In the genomic region with DNA sequence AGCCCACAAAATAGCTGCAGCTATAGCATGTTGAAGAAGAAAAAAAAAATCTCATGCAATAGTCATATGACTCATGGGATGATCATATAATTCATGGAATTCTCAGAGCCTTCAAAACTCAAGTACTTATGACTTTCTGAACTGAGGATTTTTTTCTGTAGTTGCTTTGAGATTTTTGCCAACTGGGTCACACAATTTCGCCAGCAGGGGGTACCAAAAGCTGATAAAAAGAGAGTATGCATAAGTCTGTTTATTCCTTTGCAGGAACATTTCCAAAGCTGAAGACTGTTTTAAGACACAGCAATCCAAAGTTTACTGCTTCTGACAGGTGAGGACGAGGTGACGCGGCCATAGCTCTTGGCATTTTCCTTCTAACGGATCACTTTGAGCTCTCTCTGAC, we compare ENCODE assay signal across 10 cellular contexts.
DNase-seq lines count a peak whose midpoint lies in the region; ATAC-seq, FAIRE-seq and TF ChIP-seq lines count a peak whose summit lies in the region.
"Had no signal": no experiment of that assay in that cellular context is flagged by ENCODE, and none has a peak within 500 bp of the region (broad histone marks: within the 10 kb centered on the region; RNA-seq: fewer than 3 reads in every experiment).

No MANE protein-coding gene starts in this region.

- no peaks in the 10 kb centered on the region for H3K9me3 ChIP-seq in SK-N-SH
- H3K9me3 ChIP-seq in smooth muscle cell (replicated peaks; ENCODE audit: low read depth): no peaks in the 10 kb centered on the region

- H3F3A ChIP-seq in SK-N-SH (replicated peaks; ENCODE audit: insufficient read depth) (no peaks in the 10 kb centered on the region), smooth muscle cell (ENCODE audit: low read depth) (no peaks in the 10 kb centered on the region)

- no peak overlapping the region for H3K4me3 ChIP-seq in SK-N-SH (ENCODE audit: low read depth in 2 of 2, low read length in 1 of 2)
- no peak overlapping the region for H3K4me3 ChIP-seq in smooth muscle cell
- H3K4me3 ChIP-seq in coronary artery: no peak overlapping the region
- H3K4me3 ChIP-seq: SK-N-MC had no signal

- H3K9ac ChIP-seq in SK-N-SH: no peak overlapping the region
- H3K9ac ChIP-seq in smooth muscle cell (ENCODE audit: low read depth): no peak overlapping the region

- DNase-seq in SK-N-SH: peak; percentile 21
- peak; percentile 57 to 74 for DNase-seq in NCI-H526 (lab: John Stamatoyannopoulos, UW)
- DNase-seq in globus pallidus (ENCODE audit: low spot score): peak; percentile 37
- no peak for DNase-seq in smooth muscle cell (lab: John Stamatoyannopoulos, UW; ENCODE audit: unreplicated experiment)
- DNase-seq in RCC 7860 (ENCODE audit: low spot score): no peak
- no peak for DNase-seq in coronary artery (ENCODE audit: low spot score)
- no peak for DNase-seq in SKM-1 treated with dmso at 0.1 percent for 144 hours (lab: John Stamatoyannopoulos, UW; ENCODE audit: unreplicated experiment)
- DNase-seq: activated CD4-positive, alpha-beta T cell treated with anti-CD3 and anti-CD28 coated beads, Interleukin-2, amount 10 ng/mL, durations not matched to agents 24 days and 14 days had no signal

- H3K27me3 ChIP-seq in SK-N-SH (ENCODE audit: insufficient read depth) (no peaks in the 10 kb centered on the region), smooth muscle cell (ENCODE audit: low read depth) (peaks cover 6% of the 10 kb centered on the region)

- no peaks in the 10 kb centered on the region for H3K36me3 ChIP-seq in SK-N-SH (replicated peaks in 1 of 2; ENCODE audit: control insufficient read depth in 1 of 2, insufficient read depth in 2 of 2, low read length in 1 of 2)
- no peaks in the 10 kb centered on the region for H3K36me3 ChIP-seq in smooth muscle cell (ENCODE audit: low read depth)

- TF ChIP-seq RAD21 in SK-N-SH (IDR thresholded peaks at IDR 0.05; ENCODE audit: low read length): peak; percentile 70

- no peaks in the 10 kb centered on the region for H3K9me2 ChIP-seq in SK-N-SH

- no peaks in the 10 kb centered on the region for H3K79me2 ChIP-seq in SK-N-SH (ENCODE audit: insufficient read depth)
- H3K79me2 ChIP-seq in smooth muscle cell (ENCODE audit: low read depth): no peaks in the 10 kb centered on the region

- no peak overlapping the region for H3K27ac ChIP-seq in SK-N-SH (ENCODE audit: low read depth in 2 of 2, low read length in 1 of 2)
- no peak overlapping the region for H3K27ac ChIP-seq in smooth muscle cell (ENCODE audit: low read depth)
- H3K27ac ChIP-seq in coronary artery: no peak overlapping the region
- H3K27ac ChIP-seq: SK-N-MC had no signal

- POLR2A ChIA-PET in SK-N-SH (lab: Yijun Ruan, JAX): no interaction called here

- no peaks in the 10 kb centered on the region for H3K4me1 ChIP-seq in SK-N-SH (ENCODE audit: control insufficient read depth in 1 of 2, insufficient read depth in 2 of 2, low read depth in 1 of 2, low read length in 1 of 2)
- no peaks in the 10 kb centered on the region for H3K4me1 ChIP-seq in smooth muscle cell (ENCODE audit: low read depth)

- no peak for FAIRE-seq in RCC 7860 (lab: Jason Lieb, UNC)

- WGBS in SK-N-SH (ENCODE audit: low lambda C conversion rate): 48% methylated on average over 5 of the region's 5 CpGs
- 74% methylated on average over 5 of the region's 5 CpGs for WGBS in smooth muscle cell (ENCODE audit: low lambda C conversion rate)

- no peak overlapping the region for H2AFZ ChIP-seq in SK-N-SH (ENCODE audit: low read depth)
- H2AFZ ChIP-seq in smooth muscle cell (ENCODE audit: low read depth): no peak overlapping the region

- ATAC-seq in SK-N-SH treated with all-trans-retinoic acid at 6 μM for 48 hours: no peak

- H4K20me1 ChIP-seq in SK-N-SH (ENCODE audit: insufficient read depth) (no peaks in the 10 kb centered on the region), smooth muscle cell (ENCODE audit: low read depth) (no peaks in the 10 kb centered on the region)

- CTCF ChIA-PET in SK-N-SH (lab: Yijun Ruan, JAX): interaction anchor here (0.6 to 2.3 kb wide), 13 partner anchors 10 to 1381 kb away, joined by 3 to 12 read pairs (median 4); no protein-coding TSS in a partner anchor

- no peak for TF ChIP-seq EP300 in SK-N-SH (IDR thresholded peaks at IDR 0.05; ENCODE audit: borderline replicate concordance in 1 of 2, low read depth in 1 of 2, low read length in 1 of 2)

- H3K4me2 ChIP-seq in SK-N-SH: no peak overlapping the region
- H3K4me2 ChIP-seq in smooth muscle cell: no peak overlapping the region

- TF ChIP-seq CTCF in SK-N-SH (IDR thresholded peaks at IDR 0.05): no peak
- TF ChIP-seq CTCF in smooth muscle cell (IDR thresholded peaks at IDR 0.05; ENCODE audit: borderline replicate concordance, insufficient read depth, poor library complexity, severe bottlenecking): peak; percentile 65
- no peak for TF ChIP-seq CTCF in coronary artery (IDR thresholded peaks at IDR 0.05)

TF ChIP-seq in SK-N-SH, 30 proteins besides CTCF, POLR2A, EP300 and RAD21 (continues in another document):
- TF ChIP-seq REST (IDR thresholded peaks at IDR 0.05; ENCODE audit: low read depth, low read length) (no peak), FOXJ3 (CRISPR knock-in tag; IDR thresholded peaks at IDR 0.05) (no peak), SMC3 (IDR thresholded peaks at IDR 0.05; ENCODE audit: low read depth, low read length) (peak; percentile 18; the same call in 1 of the 2 replicates), SIN3A (IDR thresholded peaks at IDR 0.05; ENCODE audit: borderline replicate concordance, low read depth, low read length) (no peak), MEF2A (IDR thresholded peaks at IDR 0.05; ENCODE audit: borderline replicate concordance, low read depth) (no peak), FOXM1 (IDR thresholded peaks at IDR 0.05; ENCODE audit: low read depth) (no peak)

TF ChIP-seq in SK-N-SH treated with all-trans-retinoic acid at 6 μM for 48 hours, 23 proteins besides CTCF, POLR2A, EP300 and RAD21:
- TF ChIP-seq BACH2 (CRISPR knock-in tag; IDR thresholded peaks at IDR 0.05; ENCODE audit: borderline replicate concordance) (no peak), ARNTL (CRISPR knock-in tag; IDR thresholded peaks at IDR 0.05; ENCODE audit: borderline replicate concordance, low read depth) (no peak), PATZ1 (CRISPR knock-in tag; IDR thresholded peaks at IDR 0.05; ENCODE audit: borderline replicate concordance) (no peak), ZFP30 (CRISPR knock-in tag; IDR thresholded peaks at IDR 0.05) (no peak), SNAI2 (CRISPR knock-in tag; IDR thresholded peaks at IDR 0.05) (no peak)
- TF ChIP-seq, protein P1, sequence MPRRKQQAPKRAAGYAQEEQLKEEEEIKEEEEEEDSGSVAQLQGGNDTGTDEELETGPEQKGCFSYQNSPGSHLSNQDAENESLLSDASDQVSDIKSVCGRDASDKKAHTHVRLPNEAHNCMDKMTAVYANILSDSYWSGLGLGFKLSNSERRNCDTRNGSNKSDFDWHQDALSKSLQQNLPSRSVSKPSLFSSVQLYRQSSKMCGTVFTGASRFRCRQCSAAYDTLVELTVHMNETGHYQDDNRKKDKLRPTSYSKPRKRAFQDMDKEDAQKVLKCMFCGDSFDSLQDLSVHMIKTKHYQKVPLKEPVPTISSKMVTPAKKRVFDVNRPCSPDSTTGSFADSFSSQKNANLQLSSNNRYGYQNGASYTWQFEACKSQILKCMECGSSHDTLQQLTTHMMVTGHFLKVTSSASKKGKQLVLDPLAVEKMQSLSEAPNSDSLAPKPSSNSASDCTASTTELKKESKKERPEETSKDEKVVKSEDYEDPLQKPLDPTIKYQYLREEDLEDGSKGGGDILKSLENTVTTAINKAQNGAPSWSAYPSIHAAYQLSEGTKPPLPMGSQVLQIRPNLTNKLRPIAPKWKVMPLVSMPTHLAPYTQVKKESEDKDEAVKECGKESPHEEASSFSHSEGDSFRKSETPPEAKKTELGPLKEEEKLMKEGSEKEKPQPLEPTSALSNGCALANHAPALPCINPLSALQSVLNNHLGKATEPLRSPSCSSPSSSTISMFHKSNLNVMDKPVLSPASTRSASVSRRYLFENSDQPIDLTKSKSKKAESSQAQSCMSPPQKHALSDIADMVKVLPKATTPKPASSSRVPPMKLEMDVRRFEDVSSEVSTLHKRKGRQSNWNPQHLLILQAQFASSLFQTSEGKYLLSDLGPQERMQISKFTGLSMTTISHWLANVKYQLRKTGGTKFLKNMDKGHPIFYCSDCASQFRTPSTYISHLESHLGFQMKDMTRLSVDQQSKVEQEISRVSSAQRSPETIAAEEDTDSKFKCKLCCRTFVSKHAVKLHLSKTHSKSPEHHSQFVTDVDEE (CRISPR knock-in tag; IDR thresholded peaks at IDR 0.05): no peak

Comparison
In these comparisons a context has a peak if more than half of its experiments do, and no peak if none do; other contexts are left out.
1. DNase-seq: peak in SK-N-SH (single experiment), NCI-H526 (2 of 2) and globus pallidus (single experiment); none in smooth muscle cell (single experiment), RCC 7860 (single experiment), coronary artery (single experiment) and SKM-1 treated with dmso at 0.1 percent for 144 hours (single experiment).